18 cellular contexts compared by ENCODE assay signal in the genomic region with DNA sequence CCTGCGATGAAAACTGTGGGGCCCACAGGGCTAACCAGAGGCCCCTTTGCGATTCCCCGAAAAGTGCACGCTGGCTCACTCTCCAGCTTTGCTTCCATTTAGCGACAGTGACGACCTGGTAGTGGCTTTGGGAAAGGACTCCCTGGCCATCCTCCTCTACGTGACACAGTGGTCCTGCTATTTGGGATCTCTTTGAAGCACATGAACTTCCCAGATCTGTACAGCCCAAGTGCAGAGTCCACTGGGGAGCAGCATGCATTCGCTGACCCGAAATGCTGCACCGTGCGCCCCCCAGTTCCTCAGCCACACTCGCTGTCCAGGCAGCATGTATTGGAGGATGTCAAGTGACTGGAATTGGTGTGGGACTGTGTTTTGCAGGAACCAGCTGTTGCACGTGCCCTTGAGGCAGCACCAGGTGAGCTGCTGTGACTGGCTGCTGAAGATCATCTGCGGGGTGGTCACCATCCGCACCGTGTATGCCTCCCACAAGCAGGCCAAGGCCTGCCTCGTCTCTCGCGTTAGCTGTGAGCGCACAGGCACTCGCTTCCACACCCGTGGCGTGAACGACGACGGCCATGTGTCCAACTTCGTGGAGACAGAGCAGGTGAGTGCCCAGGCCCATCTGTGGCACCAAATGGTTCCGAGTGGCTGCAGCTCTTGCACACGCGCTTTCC. TPM values are rescaled to one million over a fixed set of nuclear protein-coding genes. Genes with fewer than 3 reads are reported as not detected.
DNase-seq lines count a peak whose midpoint lies in the region; ATAC-seq and TF ChIP-seq lines count a peak whose summit lies in the region.
"Had no signal": no experiment of that assay in that cellular context is flagged by ENCODE, and none has a peak within 500 bp of the region (broad histone marks: within the 10 kb centered on the region; RNA-seq: fewer than 3 reads in every experiment).

No MANE protein-coding gene starts in this region.

- no peak overlapping the region for H2BK120ac ChIP-seq in trophoblast cell (ENCODE audit: insufficient read depth, low read length, poor library complexity)

- peaks cover 39 to 42% of the 10 kb centered on the region in 2 donors for H3K4me1 Mint-ChIP-seq in natural killer cell
- peaks cover 16 to 37% of the 10 kb centered on the region in 2 donors for H3K4me1 Mint-ChIP-seq in natural killer cell treated with Interleukin-12 subunit alpha and Interleukin-12 subunit beta and Interleukin-15 and Interleukin-18, amount 100 ng/mL, for 72 hours (ENCODE audit: low read depth in 2 of 2)
- peaks cover 20% of the 10 kb centered on the region for H3K4me1 Mint-ChIP-seq in activated CD4-positive, alpha-beta T cell treated with anti-CD3 and anti-CD28 coated beads, Interleukin-2, amount 10 ng/mL, durations not matched to agents 7 days and 5 days

- H3K9ac ChIP-seq in trophoblast cell (ENCODE audit: low read length) = no peak overlapping the region

- H3K23ac ChIP-seq in trophoblast cell (ENCODE audit: low read length) = no peak overlapping the region

- CTCF ChIA-PET in activated CD4-positive, alpha-beta T cell treated with anti-CD3 and anti-CD28 coated beads, Interleukin-2, amount 10 ng/mL, durations not matched to agents 7 days and 5 days (lab: Charles Lee) = interaction anchor here (1.8 kb wide), 1 partner anchor 45 kb away, joined by 6 read pairs; no protein-coding TSS in a partner anchor

- WGBS in esophagus muscularis mucosa = 91% methylated on average over 22 of the region's 30 CpGs
- WGBS in trophoblast cell (ENCODE audit: extremely low coverage, insufficient coverage, insufficient read length) = no CpG with 5 or more reads among the region's 30 CpGs

- no peaks in the 10 kb centered on the region for H3K36me3 Mint-ChIP-seq in natural killer cell
- H3K36me3 Mint-ChIP-seq in natural killer cell treated with Interleukin-12 subunit alpha and Interleukin-12 subunit beta and Interleukin-15 and Interleukin-18, amount 100 ng/mL, for 72 hours = peaks cover 7% of the 10 kb centered on the region
- H3K36me3 Mint-ChIP-seq in activated CD4-positive, alpha-beta T cell treated with anti-CD3 and anti-CD28 coated beads, Interleukin-2, amount 10 ng/mL, durations not matched to agents 7 days and 5 days (ENCODE audit: low read depth) = peaks cover 35% of the 10 kb centered on the region

- no peak overlapping the region for H3K4me2 ChIP-seq in trophoblast cell (ENCODE audit: low read length)

- no peaks in the 10 kb centered on the region for H3K27me3 ChIP-seq in esophagus muscularis mucosa
- no peaks in the 10 kb centered on the region for H3K27me3 ChIP-seq in trophoblast cell (ENCODE audit: insufficient read depth, low read length)
- H3K27me3 ChIP-seq: spleen had no signal

- H3K36me3 ChIP-seq in esophagus muscularis mucosa = peaks cover 3 to 13% (median 7%) of the 10 kb centered on the region in 4 donors
- peaks cover 14 to 28% of the 10 kb centered on the region in 2 experiments for H3K36me3 ChIP-seq in trophoblast cell (ENCODE audit: control insufficient read depth in 1 of 2, insufficient read depth in 2 of 2, low read length in 2 of 2)

- no peak overlapping the region for H4K91ac ChIP-seq in trophoblast cell (ENCODE audit: low read depth, low read length)

- no peak for ATAC-seq in natural killer cell
- ATAC-seq in natural killer cell treated with Interleukin-12 subunit alpha and Interleukin-12 subunit beta and Interleukin-15 and Interleukin-18, amount 100 ng/mL, for 72 hours = no peak

- no peak overlapping the region for H4K8ac ChIP-seq in trophoblast cell (ENCODE audit: low read depth, low read length)

- H3K4me1 ChIP-seq in esophagus muscularis mucosa (peaks cover 34 to 42% (median 37%) of the 10 kb centered on the region in 4 donors), trophoblast cell (ENCODE audit: control insufficient read depth in 1 of 2, insufficient read depth in 2 of 2, low read length in 2 of 2) (peaks cover 5 to 9% of the 10 kb centered on the region in 2 experiments)
- H3K4me1 ChIP-seq: HAP-1 had no signal

- H3K27ac ChIP-seq in esophagus muscularis mucosa (replicated peaks in 1 of 4) (peak overlapping the region; percentile 35 to 64 (median 56)), trophoblast cell (ENCODE audit: low read depth, low read length) (no peak overlapping the region)
- H3K27ac ChIP-seq: HL-60 had no signal

- TF ChIP-seq EP300 in esophagus muscularis mucosa (IDR thresholded peaks at IDR 0.05) = no peak

- no peak overlapping the region for H2BK5ac ChIP-seq in trophoblast cell (ENCODE audit: low read depth, low read length, poor library complexity)

- TF ChIP-seq CTCF in natural killer cell (IDR thresholded peaks at IDR 0.05) (no peak), esophagus muscularis mucosa (IDR thresholded peaks at IDR 0.05) (no peak)

- H2AK5ac ChIP-seq in trophoblast cell (ENCODE audit: low read length) = no peak overlapping the region

- no peak for TF ChIP-seq POLR2A in esophagus muscularis mucosa (IDR thresholded peaks at IDR 0.05; ENCODE audit: low read depth)

- intact Hi-C loops in natural killer cell (cut with micrococcal nuclease) (no loop called here), esophagus muscularis mucosa (cut with DNase I) (no loop called here)

- H3K4ac ChIP-seq in trophoblast cell (ENCODE audit: low read depth, low read length) = no peak overlapping the region

- H3K4me3 Mint-ChIP-seq in natural killer cell = no peak overlapping the region
- H3K4me3 Mint-ChIP-seq in natural killer cell treated with Interleukin-12 subunit alpha and Interleukin-12 subunit beta and Interleukin-15 and Interleukin-18, amount 100 ng/mL, for 72 hours = no peak overlapping the region
- H3K4me3 Mint-ChIP-seq in activated CD4-positive, alpha-beta T cell treated with anti-CD3 and anti-CD28 coated beads, Interleukin-2, amount 10 ng/mL, durations not matched to agents 7 days and 5 days = no peak overlapping the region
- H3K4me3 Mint-ChIP-seq: nephron had no signal

- H3K9me3 Mint-ChIP-seq in natural killer cell = no peaks in the 10 kb centered on the region
- no peaks in the 10 kb centered on the region for H3K9me3 Mint-ChIP-seq in natural killer cell treated with Interleukin-12 subunit alpha and Interleukin-12 subunit beta and Interleukin-15 and Interleukin-18, amount 100 ng/mL, for 72 hours
- no peaks in the 10 kb centered on the region for H3K9me3 Mint-ChIP-seq in activated CD4-positive, alpha-beta T cell treated with anti-CD3 and anti-CD28 coated beads, Interleukin-2, amount 10 ng/mL, durations not matched to agents 7 days and 5 days

- H3K18ac ChIP-seq in trophoblast cell (ENCODE audit: low read length) = peak overlapping the region; percentile 10

- H3K4me3 ChIP-seq in esophagus muscularis mucosa (no peak overlapping the region), trophoblast cell (ENCODE audit: low read depth, low read length) (no peak overlapping the region)
- H3K4me3 ChIP-seq: HAP-1, lung, spleen had no signal

- H3K27me3 Mint-ChIP-seq in natural killer cell (ENCODE audit: low read depth in 2 of 2) = no peaks in the 10 kb centered on the region
- H3K27me3 Mint-ChIP-seq in natural killer cell treated with Interleukin-12 subunit alpha and Interleukin-12 subunit beta and Interleukin-15 and Interleukin-18, amount 100 ng/mL, for 72 hours = no peaks in the 10 kb centered on the region
- no peaks in the 10 kb centered on the region for H3K27me3 Mint-ChIP-seq in activated CD4-positive, alpha-beta T cell treated with anti-CD3 and anti-CD28 coated beads, Interleukin-2, amount 10 ng/mL, durations not matched to agents 7 days and 5 days

- H2AFZ ChIP-seq in trophoblast cell (ENCODE audit: insufficient read depth, low read length, poor library complexity) = no peak overlapping the region

- H2BK12ac ChIP-seq in trophoblast cell (ENCODE audit: low read length) = no peak overlapping the region

- POLR2A ChIA-PET in activated CD4-positive, alpha-beta T cell treated with anti-CD3 and anti-CD28 coated beads, Interleukin-2, amount 10 ng/mL, durations not matched to agents 7 days and 5 days (lab: Charles Lee) = no interaction called here

- H3K27ac Mint-ChIP-seq in natural killer cell = peak overlapping the region in 1 of 2 donors; percentile 49
- peak overlapping the region in 1 of 2 donors; percentile 33 for H3K27ac Mint-ChIP-seq in natural killer cell treated with Interleukin-12 subunit alpha and Interleukin-12 subunit beta and Interleukin-15 and Interleukin-18, amount 100 ng/mL, for 72 hours
- no peak overlapping the region for H3K27ac Mint-ChIP-seq in activated CD4-positive, alpha-beta T cell treated with anti-CD3 and anti-CD28 coated beads, Interleukin-2, amount 10 ng/mL, durations not matched to agents 7 days and 5 days

- peak; percentile 9 for DNase-seq in natural killer cell
- DNase-seq in natural killer cell treated with Interleukin-12 subunit alpha and Interleukin-12 subunit beta and Interleukin-15 and Interleukin-18, amount 100 ng/mL, for 72 hours (ENCODE audit: low spot score) = no peak
- DNase-seq in esophagus muscularis mucosa (ENCODE audit: extremely low spot score) = no peak
- no peak for DNase-seq in trophoblast cell
- DNase-seq in mucosa of gallbladder (ENCODE audit: low spot score) = no peak
- DNase-seq in HUDEP-2 (lab: John Stamatoyannopoulos, UW; ENCODE audit: unreplicated experiment in 76 of 76) = no peak
- DNase-seq in stimulated activated CD4-positive, alpha-beta T cell treated with anti-CD3 and anti-CD28 coated beads, Interleukin-15, amount 100 ng/mL, for 24 hours = no peak
- DNase-seq in activated CD4-positive, alpha-beta T cell treated with anti-CD3 and anti-CD28 coated beads, Interleukin-2, amount 10 ng/mL, durations not matched to agents 7 days and 5 days = no peak
- DNase-seq: activated naive CD4-positive, alpha-beta T cell; KG1; NCI-H2029; SHP77; spleen; T-helper 1 cell had no signal

- no peak overlapping the region for H4K12ac ChIP-seq in trophoblast cell (ENCODE audit: low read depth, low read length)

- no peaks in the 10 kb centered on the region for H3K9me3 ChIP-seq in esophagus muscularis mucosa
- peaks cover 3% of the 10 kb centered on the region for H3K9me3 ChIP-seq in trophoblast cell (ENCODE audit: insufficient read depth, low read depth, low read length)
- H3K9me3 ChIP-seq: HAP-1 had no signal

- no peaks in the 10 kb centered on the region for H3K79me2 ChIP-seq in trophoblast cell (ENCODE audit: control insufficient read depth, insufficient read depth, low read length, poor library complexity)

- H3K14ac ChIP-seq in trophoblast cell (ENCODE audit: low read length) = no peak overlapping the region

- peaks cover 1% of the 10 kb centered on the region for H3K79me1 ChIP-seq in trophoblast cell (ENCODE audit: low read length)

RNA-seq across cellular contexts. Expression of a gene that starts 51.6 kb away (rescaled TPM):
- 10 to 100 TPM; 24.4 to 47.0 (median 28.0) TPM for total RNA-seq in natural killer cell
- total RNA-seq in natural killer cell treated with Interleukin-12 subunit alpha and Interleukin-12 subunit beta and Interleukin-15 and Interleukin-18, amount 100 ng/mL, for 72 hours = 10 to 100 TPM; 24.7 to 37.3 TPM
- 10 to 100 TPM; 17.0 to 25.3 (median 25.1) TPM for total RNA-seq in esophagus muscularis mucosa
- 22.0 and 25.0 TPM in 2 replicates for polyA plus RNA-seq in trophoblast cell (2013)
- 26.8 TPM for total RNA-seq in mucosa of gallbladder
- 10 to 100 TPM; 35.8 to 39.0 TPM for total RNA-seq in activated CD4-positive, alpha-beta T cell treated with anti-CD3 and anti-CD28 coated beads, Interleukin-2, amount 10 ng/mL, durations not matched to agents 7 days and 5 days
